In genomic region chr17:44014437-44015172, GRCh38 we compare ENCODE assay signal across 8 cellular contexts. TPM values are rescaled to one million over a fixed set of nuclear protein-coding genes. Genes with fewer than 3 reads are reported as not detected.
A peak's percentile ranks its signal among the peaks of the same experiment; 100 is the strongest.
DNase-seq lines count a peak whose midpoint lies in the region; ATAC-seq and TF ChIP-seq lines count a peak whose summit lies in the region.

Gene TMEM101 (minus strand): TSS chr17:44014963. CDS start chr17:44014952, 11 bp downstream.

- no peak for TF ChIP-seq EP300 in esophagus muscularis mucosa (IDR thresholded peaks at IDR 0.05)

- DNase-seq in Caki2 (ENCODE audit: low read depth) (peak; percentile 83), KBM-7 (peak; percentile 91), Peyer's patch (peak; percentile 88 to 96 (median 89)), esophagus muscularis mucosa (ENCODE audit: extremely low spot score) (peak; percentile 96)
- DNase-seq in activated T-cell treated with anti-CD3 and anti-CD28 coated beads, Interleukin-2, amount 50 U/mL, for 48 hours: peak; percentile 89 to 90
- peak; percentile 69 to 74 for DNase-seq in stimulated activated CD8-positive, alpha-beta memory T cell treated with anti-CD3 and anti-CD28 coated beads, Interleukin-7, amount 100 ng/mL, for 1 hour (ENCODE audit: low read depth in 2 of 2)

- in situ Hi-C loops in Caki2 (cut with HindIII; ENCODE audit: low pct_unique_long_range_greater_than_20kb, low sequenced_read_pairs): no loop called here
- in situ Hi-C loops in KBM-7 (cut with MboI; ENCODE audit: low pct_unique_long_range_greater_than_20kb, low sequenced_read_pairs): no loop called here

- 2% methylated on average over 43 of the region's 43 CpGs for WGBS in esophagus muscularis mucosa

- TF ChIP-seq CTCF in Peyer's patch (IDR thresholded peaks at IDR 0.05): peak in 1 of 6 experiments; percentile 2
- TF ChIP-seq CTCF in esophagus muscularis mucosa (IDR thresholded peaks at IDR 0.05): peak in 1 of 3 experiments; percentile 44

- intact Hi-C loops in esophagus muscularis mucosa (cut with DNase I): no loop called here

- H3K27me3 ChIP-seq in Peyer's patch (no peaks in the 10 kb centered on the region), esophagus muscularis mucosa (no peaks in the 10 kb centered on the region), muscle layer of colon (ENCODE audit: control insufficient read depth in 1 of 2, insufficient read depth in 2 of 2, low read length in 2 of 2) (no peaks in the 10 kb centered on the region)

- H3K9ac ChIP-seq in muscle layer of colon (ENCODE audit: low read length): peak within 1 kb of the TSS; percentile 75

- H3K27ac ChIP-seq in Peyer's patch (peak within 1 kb of the TSS; percentile 48 to 76 (median 72)), esophagus muscularis mucosa (replicated peaks in 1 of 4) (peak within 1 kb of the TSS; percentile 70 to 83 (median 78)), muscle layer of colon (ENCODE audit: low read depth, low read length) (peak within 1 kb of the TSS; percentile 62)

- peak; percentile 74 for ATAC-seq in GM21526 (IDR thresholded peaks at IDR 0.05; ENCODE audit: low FRiP score, unreplicated experiment)

- peak within 1 kb of the TSS; percentile 71 to 94 (median 76) for H3K4me3 ChIP-seq in Peyer's patch
- peak within 1 kb of the TSS; percentile 74 to 89 (median 83) for H3K4me3 ChIP-seq in esophagus muscularis mucosa
- H3K4me3 ChIP-seq in muscle layer of colon (ENCODE audit: low read depth in 1 of 2, low read length in 2 of 2): peak within 1 kb of the TSS; percentile 60 to 97

- H3K36me3 ChIP-seq in Peyer's patch (peaks cover 0 to 7% (median 0%) of the 10 kb centered on the region in 3 donors), esophagus muscularis mucosa (peaks cover 0 to 30% (median 13%) of the 10 kb centered on the region in 4 donors), muscle layer of colon (ENCODE audit: insufficient read depth, low read length) (peaks cover 14% of the 10 kb centered on the region)

- H3K9me3 ChIP-seq in Peyer's patch (no peaks in the 10 kb centered on the region), esophagus muscularis mucosa (no peaks in the 10 kb centered on the region), muscle layer of colon (ENCODE audit: low read length) (no peaks in the 10 kb centered on the region)

- H3K4me1 ChIP-seq in Peyer's patch (peaks cover 0 to 10% (median 7%) of the 10 kb centered on the region in 4 donors), esophagus muscularis mucosa (peaks cover 17 to 28% (median 22%) of the 10 kb centered on the region in 4 donors), muscle layer of colon (ENCODE audit: insufficient read depth, low read length) (peaks cover 8% of the 10 kb centered on the region)

- TF ChIP-seq POLR2A in Peyer's patch (IDR thresholded peaks at IDR 0.05): peak in 1 of 2 donors; percentile 22
- peak; percentile 16 for TF ChIP-seq POLR2A in esophagus muscularis mucosa (IDR thresholded peaks at IDR 0.05; ENCODE audit: low read depth)

RNA-seq across cellular contexts. Expression of gene TMEM101, which starts in this region (rescaled TPM):
- total RNA-seq in Caki2 (2014; rRNA removed; shearing (Covaris generic); ENCODE audit: low replicate concordance): 98.2 and 101 TPM in 2 replicates
- 10 to 100 TPM in 3 of 4 donors, 1 to 10 TPM in 1; 8.3 to 20.9 (median 17.5) TPM for total RNA-seq in Peyer's patch
- 10 to 100 TPM; 22.9 to 30.7 (median 27.2) TPM for total RNA-seq in esophagus muscularis mucosa

Comparison
In these comparisons a context has a peak if more than half of its experiments do, and no peak if none do; other contexts are left out.
1. Peak in every context shown above with its lines: DNase-seq, ATAC-seq, H3K4me3 ChIP-seq and H3K27ac ChIP-seq.